In the genomic region with DNA sequence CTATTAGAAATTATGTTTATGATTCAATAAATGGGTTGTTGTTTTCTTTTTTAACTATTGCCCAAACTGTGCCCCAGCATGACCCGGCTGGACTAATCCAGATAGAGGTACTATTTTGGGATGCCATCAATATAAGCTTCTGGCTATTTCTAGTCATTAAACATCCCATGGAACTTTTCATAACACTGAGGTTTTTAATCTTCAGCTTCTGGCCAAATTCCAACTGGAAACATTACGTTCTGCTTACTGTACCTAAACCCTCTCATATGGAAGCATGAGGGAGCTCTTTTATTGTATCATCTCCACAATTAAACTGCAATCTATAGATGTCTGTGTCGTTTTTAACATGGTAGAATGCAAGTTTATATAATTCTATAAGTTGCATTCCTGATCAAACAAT, we compare ENCODE assay signal across 25 cellular contexts.
"Had no signal": no experiment of that assay in that cellular context is flagged by ENCODE, and none has a peak within 500 bp of the region (broad histone marks: within the 10 kb centered on the region; RNA-seq: fewer than 3 reads in every experiment).

No MANE protein-coding gene starts in this region.

- H3K9me3 ChIP-seq: MG63 had no signal

- H3K27ac Mint-ChIP-seq: activated naive CD4-positive, alpha-beta T cell treated with anti-CD3 and anti-CD28 coated beads, Interleukin-2, amount 50 U/mL, for 24 hours; T-helper 17 cell; WTC11 had no signal

- H3K27me3 Mint-ChIP-seq: central memory CD8-positive, alpha-beta T cell had no signal

- H3K9me3 Mint-ChIP-seq: activated naive CD4-positive, alpha-beta T cell treated with anti-CD3 and anti-CD28 coated beads, Interleukin-2, amount 50 U/mL, for 24 hours; central memory CD8-positive, alpha-beta T cell had no signal

- H3K4me3 Mint-ChIP-seq: activated CD8-positive, alpha-beta T cell treated with anti-CD3 and anti-CD28 coated beads, Interleukin-2, amount 10 ng/mL, durations not matched to agents 7 days and 5 days; activated naive CD4-positive, alpha-beta T cell treated with anti-CD3 and anti-CD28 coated beads, Interleukin-2, amount 50 U/mL, for 24 hours; T-helper 17 cell; WTC11 had no signal

- ATAC-seq: PC-3, T-helper 17 cell, WTC11 had no signal

- FAIRE-seq: bronchial epithelial cell had no signal

- DNase-seq: activated CD4-positive, alpha-beta T cell treated with anti-CD3 and anti-CD28 coated beads for 48 hours; activated CD4-positive, alpha-beta T cell treated with anti-CD3 and anti-CD28 coated beads, Interleukin-2, amount 50 U/mL, for 4 hours; activated CD4-positive, CD25-positive, alpha-beta regulatory T cell treated with anti-CD3 and anti-CD28 coated beads, Interleukin-2, amount 50 U/mL, for 72 hours; activated CD8-positive, alpha-beta memory T cell treated with anti-CD3 and anti-CD28 coated beads, Interleukin-2, amount 50 U/mL, for 48 hours; activated CD8-positive, alpha-beta T cell treated with anti-CD3 and anti-CD28 coated beads, Interleukin-2, amount 10 ng/mL, durations not matched to agents 7 days and 5 days; activated naive CD4-positive, alpha-beta T cell; activated T-cell treated with anti-CD3 and anti-CD28 coated beads, Interleukin-2, amount 50 U/mL, for 1 hour; anterior cingulate cortex; MG63; NCI-H1105; NCI-H1436; NCI-H1694 treated with DMSO at 0.1 percent for 48 hours; NCI-H2029 treated with DMSO at 0.1 percent for 48 hours; NCI-H345; NCI-H510A; NCI-H69; NK-92 treated with Interleukin-12 subunit alpha and Interleukin-12 subunit beta, amount 100 ng/mL, for 24 hours; PC-3; SHP77 treated with DMSO at 0.1 percent for 48 hours; T-helper 17 cell; T-helper 9 cell had no signal

- H3K4me3 ChIP-seq: MG63 had no signal

- H3K27me3 ChIP-seq: MG63 had no signal

- H3K36me3 ChIP-seq: MG63 had no signal

- H3K4me1 Mint-ChIP-seq: activated naive CD4-positive, alpha-beta T cell treated with anti-CD3 and anti-CD28 coated beads, Interleukin-2, amount 50 U/mL, for 24 hours had no signal
